1 cellular context compared by ENCODE assay signal in genomic region chr18:31677592-31677991, GRCh38.
TF ChIP-seq lines count a peak whose summit lies in the region.

No MANE protein-coding gene starts in this region.

TF ChIP-seq in GM12878, 131 proteins besides CTCF, POLR2A, EP300 and RAD21 (continued from another document):
- TF ChIP-seq, protein P1, sequence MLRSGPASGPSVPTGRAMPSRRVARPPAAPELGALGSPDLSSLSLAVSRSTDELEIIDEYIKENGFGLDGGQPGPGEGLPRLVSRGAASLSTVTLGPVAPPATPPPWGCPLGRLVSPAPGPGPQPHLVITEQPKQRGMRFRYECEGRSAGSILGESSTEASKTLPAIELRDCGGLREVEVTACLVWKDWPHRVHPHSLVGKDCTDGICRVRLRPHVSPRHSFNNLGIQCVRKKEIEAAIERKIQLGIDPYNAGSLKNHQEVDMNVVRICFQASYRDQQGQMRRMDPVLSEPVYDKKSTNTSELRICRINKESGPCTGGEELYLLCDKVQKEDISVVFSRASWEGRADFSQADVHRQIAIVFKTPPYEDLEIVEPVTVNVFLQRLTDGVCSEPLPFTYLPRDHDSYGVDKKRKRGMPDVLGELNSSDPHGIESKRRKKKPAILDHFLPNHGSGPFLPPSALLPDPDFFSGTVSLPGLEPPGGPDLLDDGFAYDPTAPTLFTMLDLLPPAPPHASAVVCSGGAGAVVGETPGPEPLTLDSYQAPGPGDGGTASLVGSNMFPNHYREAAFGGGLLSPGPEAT (IDR thresholded peaks at IDR 0.05; ENCODE audit: low read depth): peak; percentile 49; the same call in 1 of the 2 replicates
- TF ChIP-seq MTA2 (IDR thresholded peaks at IDR 0.05; ENCODE audit: low read depth): peak; percentile 26; the same call in 1 of the 2 replicates
- TF ChIP-seq RUNX3 (IDR thresholded peaks at IDR 0.05; ENCODE audit: low read length): peak; percentile 70
- no peak for TF ChIP-seq HCFC1 (IDR thresholded peaks at IDR 0.05; ENCODE audit: low read length)
- TF ChIP-seq SPI1 (IDR thresholded peaks at IDR 0.05; ENCODE audit: borderline replicate concordance, insufficient read depth, low read depth, low read length): peak; percentile 81
